34 cellular contexts compared by ENCODE assay signal in genomic region chr10:50531388-50532077, GRCh38.
"Had no signal": no experiment of that assay in that cellular context is flagged by ENCODE, and none has a peak within 500 bp of the region (broad histone marks: within the 10 kb centered on the region; RNA-seq: fewer than 3 reads in every experiment).

No MANE protein-coding gene starts in this region.

- ATAC-seq: activated CD4-positive, CD25-positive, alpha-beta regulatory T cell treated with anti-CD3 and anti-CD28 coated beads, Interleukin-2, amount 50 U/mL, for 24 hours; activated CD8-positive, alpha-beta T cell treated with anti-CD3 and anti-CD28 coated beads for 36 hours; activated naive CD8-positive, alpha-beta T cell treated with anti-CD3 and anti-CD28 coated beads, Interleukin-2, amount 50 U/mL, for 24 hours; activated T-cell treated with anti-CD3 and anti-CD28 coated beads, Interleukin-2, amount 50 U/mL, for 4 hours; effector memory CD8-positive, alpha-beta T cell; gastroesophageal sphincter; heart right ventricle; T-cell had no signal

- H3K27ac ChIP-seq: adrenal gland, breast epithelium, cardiac muscle cell, esophagus squamous epithelium, gastroesophageal sphincter, heart right ventricle, WERI-Rb-1 had no signal

- H3K4me3 Mint-ChIP-seq: activated B cell treated with CpG ODN at 0.5 μM for 24 hours; activated CD8-positive, alpha-beta T cell treated with anti-CD3 and anti-CD28 coated beads for 36 hours; activated naive CD4-positive, alpha-beta T cell treated with anti-CD3 and anti-CD28 coated beads for 36 hours; activated naive CD4-positive, alpha-beta T cell treated with anti-CD3 and anti-CD28 coated beads, Interleukin-2, amount 50 U/mL, for 24 hours; activated naive CD8-positive, alpha-beta T cell treated with anti-CD3 and anti-CD28 coated beads for 36 hours; activated naive CD8-positive, alpha-beta T cell treated with anti-CD3 and anti-CD28 coated beads, Interleukin-2, amount 50 U/mL, for 24 hours; activated T-cell treated with anti-CD3 and anti-CD28 coated beads, Interleukin-2, amount 50 U/mL, for 4 hours; brain; effector memory CD8-positive, alpha-beta T cell; T-cell; T-helper 1 cell treated with Interleukin-12 subunit alpha and Interleukin-12 subunit beta and Interleukin-4 antibody, amounts not matched to agents 30 μg/mL and 1 μg/mL, for 36 hours had no signal

- H3K36me3 Mint-ChIP-seq: brain had no signal

- H3K27ac Mint-ChIP-seq: activated B cell treated with CpG ODN at 0.5 μM for 24 hours; activated CD8-positive, alpha-beta T cell treated with anti-CD3 and anti-CD28 coated beads for 36 hours; activated naive CD4-positive, alpha-beta T cell treated with anti-CD3 and anti-CD28 coated beads for 36 hours; activated naive CD4-positive, alpha-beta T cell treated with anti-CD3 and anti-CD28 coated beads, Interleukin-2, amount 50 U/mL, for 24 hours; activated naive CD8-positive, alpha-beta T cell treated with anti-CD3 and anti-CD28 coated beads for 36 hours; activated naive CD8-positive, alpha-beta T cell treated with anti-CD3 and anti-CD28 coated beads, Interleukin-2, amount 50 U/mL, for 24 hours; activated T-helper 2 cell treated with anti-CD3 and anti-CD28 coated beads, Interferon-gamma antibody, Interleukin-2, Interleukin-4, amounts not matched to agents 10 μg/mL and 5 μg/mL and 100 μg/mL, durations not matched to agents 14 hours and 24 hours and 36 hours; brain; T-cell; T-helper 1 cell treated with Interleukin-12 subunit alpha and Interleukin-12 subunit beta and Interleukin-4 antibody, amounts not matched to agents 30 μg/mL and 1 μg/mL, for 36 hours had no signal

- DNase-seq: activated B cell treated with CpG ODN at 0.5 μM for 24 hours; activated CD4-positive, alpha-beta T cell treated with anti-CD3 and anti-CD28 coated beads for 48 hours; activated CD4-positive, alpha-beta T cell treated with anti-CD3 and anti-CD28 coated beads, Interleukin-2, amount 50 U/mL, for 1 hour; activated CD4-positive, alpha-beta T cell treated with anti-CD3 and anti-CD28 coated beads, Interleukin-2, amount 50 U/mL, for 48 hours; activated CD8-positive, alpha-beta memory T cell treated with anti-CD3 and anti-CD28 coated beads for 24 hours; activated CD8-positive, alpha-beta T cell treated with anti-CD3 and anti-CD28 coated beads for 36 hours; activated effector memory CD4-positive, alpha-beta T cell treated with anti-CD3 and anti-CD28 coated beads, Interleukin-2, amount 50 U/mL, for 16 hours; activated naive CD4-positive, alpha-beta T cell treated with anti-CD3 and anti-CD28 coated beads for 36 hours; activated naive CD8-positive, alpha-beta T cell treated with anti-CD3 and anti-CD28 coated beads for 36 hours; activated naive CD8-positive, alpha-beta T cell treated with anti-CD3 and anti-CD28 coated beads, Interleukin-2, amount 50 U/mL, for 24 hours; activated T-cell treated with anti-CD3 and anti-CD28 coated beads, Interleukin-2, amount 50 U/mL, for 4 hours; adrenal gland; amygdala; aorta; central memory CD4-positive, alpha-beta T cell; cortex of kidney; dermis blood vessel endothelial cell; effector CD4-positive, alpha-beta T cell; effector memory CD8-positive, alpha-beta T cell; esophagus squamous epithelium; foreskin melanocyte; heart right ventricle; T-cell; T1000; WERI-Rb-1 had no signal

- FAIRE-seq: colon had no signal

- H3K36me3 ChIP-seq: adrenal gland, breast epithelium, cardiac muscle cell, esophagus squamous epithelium, gastroesophageal sphincter, heart right ventricle, WERI-Rb-1 had no signal

- H3K27me3 ChIP-seq: adrenal gland, breast epithelium, esophagus squamous epithelium, gastroesophageal sphincter, heart right ventricle had no signal

- H3K27me3 Mint-ChIP-seq: activated B cell treated with CpG ODN at 0.5 μM for 24 hours; activated CD8-positive, alpha-beta T cell treated with anti-CD3 and anti-CD28 coated beads for 36 hours; activated naive CD4-positive, alpha-beta T cell treated with anti-CD3 and anti-CD28 coated beads, Interleukin-2, amount 50 U/mL, for 24 hours; activated naive CD8-positive, alpha-beta T cell treated with anti-CD3 and anti-CD28 coated beads for 36 hours; activated naive CD8-positive, alpha-beta T cell treated with anti-CD3 and anti-CD28 coated beads, Interleukin-2, amount 50 U/mL, for 24 hours; brain; effector memory CD8-positive, alpha-beta T cell; T-cell had no signal

- H3K9me3 Mint-ChIP-seq: activated B cell treated with CpG ODN at 0.5 μM for 24 hours; activated CD8-positive, alpha-beta T cell treated with anti-CD3 and anti-CD28 coated beads for 36 hours; activated naive CD4-positive, alpha-beta T cell treated with anti-CD3 and anti-CD28 coated beads for 36 hours; activated naive CD4-positive, alpha-beta T cell treated with anti-CD3 and anti-CD28 coated beads, Interleukin-2, amount 50 U/mL, for 24 hours; activated naive CD8-positive, alpha-beta T cell treated with anti-CD3 and anti-CD28 coated beads, Interleukin-2, amount 50 U/mL, for 24 hours; activated T-cell treated with anti-CD3 and anti-CD28 coated beads, Interleukin-2, amount 50 U/mL, for 4 hours; activated T-helper 2 cell treated with anti-CD3 and anti-CD28 coated beads, Interferon-gamma antibody, Interleukin-2, Interleukin-4, amounts not matched to agents 10 μg/mL and 5 μg/mL and 100 μg/mL, durations not matched to agents 14 hours and 24 hours and 36 hours; brain; effector memory CD8-positive, alpha-beta T cell; T-cell; T-helper 1 cell treated with Interleukin-12 subunit alpha and Interleukin-12 subunit beta and Interleukin-4 antibody, amounts not matched to agents 30 μg/mL and 1 μg/mL, for 36 hours had no signal

- H3K4me3 ChIP-seq: adrenal gland, breast epithelium, cardiac muscle cell, esophagus squamous epithelium, gastroesophageal sphincter, heart right ventricle had no signal

- H3K4me1 Mint-ChIP-seq: brain had no signal

- H3K4me1 ChIP-seq: adrenal gland, breast epithelium had no signal

- H3K9me3 ChIP-seq: adrenal gland, breast epithelium, esophagus squamous epithelium, gastroesophageal sphincter, heart right ventricle had no signal
